30 cellular contexts compared by ENCODE assay signal in genomic region chr1:188372821-188373220, GRCh38.
DNase-seq lines count a peak whose midpoint lies in the region; ATAC-seq, FAIRE-seq and TF ChIP-seq lines count a peak whose summit lies in the region.
"Had no signal": no experiment of that assay in that cellular context is flagged by ENCODE, and none has a peak within 500 bp of the region (broad histone marks: within the 10 kb centered on the region; RNA-seq: fewer than 3 reads in every experiment).

No MANE protein-coding gene starts in this region.

- no peaks in the 10 kb centered on the region for H3K27me3 ChIP-seq in PC-3 (ENCODE audit: low read length)
- no peaks in the 10 kb centered on the region for H3K27me3 ChIP-seq in smooth muscle cell (ENCODE audit: low read depth)
- H3K27me3 ChIP-seq: SJCRH30 had no signal

- H3K4me1 ChIP-seq in PC-3 (ENCODE audit: insufficient read depth, low read length), result no peaks in the 10 kb centered on the region
- no peaks in the 10 kb centered on the region for H3K4me1 ChIP-seq in smooth muscle cell (ENCODE audit: low read depth)
- H3K4me1 ChIP-seq: Caco-2, SJCRH30 had no signal

- CTCF ChIA-PET in PC-3 (lab: Charles Lee), result no interaction called here

- POLR2A ChIA-PET in PC-3 (lab: Charles Lee; ENCODE audit: unreplicated experiment), result no interaction called here

- H3K4me3 ChIP-seq in PC-3 (ENCODE audit: low read length) (no peak overlapping the region), smooth muscle cell (no peak overlapping the region)
- H3K4me3 ChIP-seq: K562, SJCRH30 had no signal

- WGBS in smooth muscle cell (ENCODE audit: low lambda C conversion rate), result 71% methylated on average over 2 of the region's 2 CpGs

- ATAC-seq in PC-3 (no peak), HG03457 (IDR thresholded peaks at IDR 0.05; ENCODE audit: unreplicated experiment) (no peak)
- ATAC-seq: CD8-positive, alpha-beta T cell; K562; SK-N-SH treated with all-trans-retinoic acid at 6 μM for 48 hours had no signal

- H2AFZ ChIP-seq in PC-3 (ENCODE audit: low read length), result no peak overlapping the region
- peak overlapping the region; percentile 58 for H2AFZ ChIP-seq in smooth muscle cell (ENCODE audit: low read depth)

- H3K79me2 ChIP-seq in PC-3 (ENCODE audit: low read length), result no peaks in the 10 kb centered on the region
- no peaks in the 10 kb centered on the region for H3K79me2 ChIP-seq in smooth muscle cell (ENCODE audit: low read depth)

- H3K36me3 ChIP-seq in PC-3 (ENCODE audit: low read depth, low read length), result no peaks in the 10 kb centered on the region
- H3K36me3 ChIP-seq in smooth muscle cell (ENCODE audit: low read depth), result no peaks in the 10 kb centered on the region
- H3K36me3 ChIP-seq: SJCRH30 had no signal

- H3K9me2 ChIP-seq in PC-3 (replicated peaks; ENCODE audit: low read length), result no peaks in the 10 kb centered on the region

- DNase-seq in AML-193 (lab: John Stamatoyannopoulos, UW) (peak; percentile 11 to 36), D721Med (ENCODE audit: insufficient read length, low spot score) (no peak), PC-3 (peak; percentile 29), smooth muscle cell (lab: John Stamatoyannopoulos, UW; ENCODE audit: unreplicated experiment) (no peak)
- DNase-seq in NK-92 treated with Interleukin-12 subunit alpha and Interleukin-12 subunit beta, amount 100 ng/mL, for 24 hours (lab: John Stamatoyannopoulos, UW), result no peak
- DNase-seq in activated CD4-positive, alpha-beta T cell treated with anti-CD3 and anti-CD28 coated beads for 48 hours, result no peak
- DNase-seq: Caco-2; CD8-positive, alpha-beta T cell; DMS 273 treated with DMSO at 0.1 percent for 48 hours; DND-41; Kasumi-1; NCI-H1048; NCI-H1417; NCI-H1694 treated with DMSO at 0.1 percent for 48 hours; NCI-H2081 treated with DMSO at 0.1 percent for 48 hours; NCI-H2171; NCI-H226; NCI-H510A; NCI-H774; SJCRH30; T-helper 1 cell had no signal

- H3F3A ChIP-seq in PC-3 (ENCODE audit: low read length, unreplicated experiment) (no peaks in the 10 kb centered on the region), smooth muscle cell (ENCODE audit: low read depth) (no peaks in the 10 kb centered on the region)

- H3K9ac ChIP-seq in PC-3 (ENCODE audit: low read length), result no peak overlapping the region
- H3K9ac ChIP-seq in smooth muscle cell (ENCODE audit: low read depth), result no peak overlapping the region

- H4K20me1 ChIP-seq in PC-3 (ENCODE audit: low read length), result no peaks in the 10 kb centered on the region
- H4K20me1 ChIP-seq in smooth muscle cell (ENCODE audit: low read depth), result no peaks in the 10 kb centered on the region

- H3K9me3 ChIP-seq in PC-3 (ENCODE audit: low read length) (no peaks in the 10 kb centered on the region), smooth muscle cell (replicated peaks; ENCODE audit: low read depth) (no peaks in the 10 kb centered on the region)
- H3K9me3 ChIP-seq: Caco-2, SJCRH30 had no signal

- no peak for TF ChIP-seq CTCF in D721Med (IDR thresholded peaks at IDR 0.05; ENCODE audit: insufficient read depth, missing control alignments)
- no peak for TF ChIP-seq CTCF in PC-3 (conservative IDR thresholded peaks at IDR 0.05; ENCODE audit: low read depth, low read length)
- no peak for TF ChIP-seq CTCF in smooth muscle cell (IDR thresholded peaks at IDR 0.05; ENCODE audit: borderline replicate concordance, insufficient read depth, poor library complexity, severe bottlenecking)

- no TSS peak for BruUV-seq in PC-3 (replicated peaks; lab: Mats Ljungman, UMichigan)

- intact Hi-C loops in PC-3 (cut with micrococcal nuclease), result no loop called here

- FAIRE-seq in D721Med (lab: Jason Lieb, UNC), result peak; percentile 38
- FAIRE-seq: GM12892, GM19239, H54, HTR-8/SVneo, K562, RCC 7860 had no signal

- H3K4me2 ChIP-seq in PC-3 (ENCODE audit: low read length) (no peak overlapping the region), smooth muscle cell (no peak overlapping the region)

- H3K27ac ChIP-seq in PC-3 (ENCODE audit: low read length), result no peak overlapping the region
- no peak overlapping the region for H3K27ac ChIP-seq in smooth muscle cell (ENCODE audit: low read depth)
- H3K27ac ChIP-seq: C4-2B, SJCRH30 had no signal

Comparison
In these comparisons a context has a peak if more than half of its experiments do, and no peak if none do; other contexts are left out.
1. DNase-seq: peak in AML-193 (2 of 2) and PC-3 (single experiment); none in D721Med (single experiment), smooth muscle cell (single experiment), NK-92 treated with Interleukin-12 subunit alpha and Interleukin-12 subunit beta, amount 100 ng/mL, for 24 hours (single experiment) and activated CD4-positive, alpha-beta T cell treated with anti-CD3 and anti-CD28 coated beads for 48 hours (single experiment).